Comparison of ENCODE assay signal across 1 cellular context in the genomic region with DNA sequence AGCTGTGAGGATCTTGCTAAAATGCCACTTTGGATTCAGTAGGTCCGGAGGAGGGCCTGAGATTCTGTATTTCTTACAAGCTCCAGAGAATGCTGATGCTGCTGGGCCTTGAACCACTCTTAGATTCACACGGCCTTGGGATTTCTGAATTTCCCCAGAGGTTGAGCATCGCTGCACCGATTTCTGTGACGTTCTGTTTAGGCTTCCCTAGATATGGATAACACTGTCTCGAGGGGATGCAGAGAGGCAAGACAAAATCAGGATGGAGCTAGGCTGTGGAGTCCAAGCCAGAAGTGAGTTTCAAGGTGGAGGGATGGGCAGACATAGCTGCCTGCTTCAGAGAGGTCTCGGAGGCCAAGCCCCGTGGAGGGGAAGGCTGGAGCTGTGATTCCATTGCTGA.
TF ChIP-seq lines count a peak whose summit lies in the region.

No MANE protein-coding gene starts in this region.

TF ChIP-seq in K562, 482 proteins besides CTCF, POLR2A, EP300 and RAD21:
- TF ChIP-seq TAF15 (IDR thresholded peaks at IDR 0.05; ENCODE audit: low read depth, low read length) (no peak), KAT7 (CRISPR knock-in tag; IDR thresholded peaks at IDR 0.05; ENCODE audit: borderline replicate concordance) (no peak), ZNF165 (CRISPR knock-in tag; IDR thresholded peaks at IDR 0.05; ENCODE audit: borderline replicate concordance) (no peak), CBX2 (IDR thresholded peaks at IDR 0.05; ENCODE audit: insufficient read depth, low read length, poor library complexity, severe bottlenecking) (no peak), ZBTB8A (IDR thresholded peaks at IDR 0.05; ENCODE audit: partially characterized antibody) (no peak), ZBTB7A (IDR thresholded peaks at IDR 0.05; ENCODE audit: borderline replicate concordance, control insufficient read depth, low read depth, low read length) (no peak), MCM3 (IDR thresholded peaks at IDR 0.05) (no peak), RB1 (IDR thresholded peaks at IDR 0.05; ENCODE audit: low read depth) (no peak)
- TF ChIP-seq, protein P1, sequence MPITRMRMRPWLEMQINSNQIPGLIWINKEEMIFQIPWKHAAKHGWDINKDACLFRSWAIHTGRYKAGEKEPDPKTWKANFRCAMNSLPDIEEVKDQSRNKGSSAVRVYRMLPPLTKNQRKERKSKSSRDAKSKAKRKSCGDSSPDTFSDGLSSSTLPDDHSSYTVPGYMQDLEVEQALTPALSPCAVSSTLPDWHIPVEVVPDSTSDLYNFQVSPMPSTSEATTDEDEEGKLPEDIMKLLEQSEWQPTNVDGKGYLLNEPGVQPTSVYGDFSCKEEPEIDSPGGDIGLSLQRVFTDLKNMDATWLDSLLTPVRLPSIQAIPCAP (CRISPR knock-in tag; IDR thresholded peaks at IDR 0.05; ENCODE audit: borderline replicate concordance): no peak
- TF ChIP-seq, protein P2, sequence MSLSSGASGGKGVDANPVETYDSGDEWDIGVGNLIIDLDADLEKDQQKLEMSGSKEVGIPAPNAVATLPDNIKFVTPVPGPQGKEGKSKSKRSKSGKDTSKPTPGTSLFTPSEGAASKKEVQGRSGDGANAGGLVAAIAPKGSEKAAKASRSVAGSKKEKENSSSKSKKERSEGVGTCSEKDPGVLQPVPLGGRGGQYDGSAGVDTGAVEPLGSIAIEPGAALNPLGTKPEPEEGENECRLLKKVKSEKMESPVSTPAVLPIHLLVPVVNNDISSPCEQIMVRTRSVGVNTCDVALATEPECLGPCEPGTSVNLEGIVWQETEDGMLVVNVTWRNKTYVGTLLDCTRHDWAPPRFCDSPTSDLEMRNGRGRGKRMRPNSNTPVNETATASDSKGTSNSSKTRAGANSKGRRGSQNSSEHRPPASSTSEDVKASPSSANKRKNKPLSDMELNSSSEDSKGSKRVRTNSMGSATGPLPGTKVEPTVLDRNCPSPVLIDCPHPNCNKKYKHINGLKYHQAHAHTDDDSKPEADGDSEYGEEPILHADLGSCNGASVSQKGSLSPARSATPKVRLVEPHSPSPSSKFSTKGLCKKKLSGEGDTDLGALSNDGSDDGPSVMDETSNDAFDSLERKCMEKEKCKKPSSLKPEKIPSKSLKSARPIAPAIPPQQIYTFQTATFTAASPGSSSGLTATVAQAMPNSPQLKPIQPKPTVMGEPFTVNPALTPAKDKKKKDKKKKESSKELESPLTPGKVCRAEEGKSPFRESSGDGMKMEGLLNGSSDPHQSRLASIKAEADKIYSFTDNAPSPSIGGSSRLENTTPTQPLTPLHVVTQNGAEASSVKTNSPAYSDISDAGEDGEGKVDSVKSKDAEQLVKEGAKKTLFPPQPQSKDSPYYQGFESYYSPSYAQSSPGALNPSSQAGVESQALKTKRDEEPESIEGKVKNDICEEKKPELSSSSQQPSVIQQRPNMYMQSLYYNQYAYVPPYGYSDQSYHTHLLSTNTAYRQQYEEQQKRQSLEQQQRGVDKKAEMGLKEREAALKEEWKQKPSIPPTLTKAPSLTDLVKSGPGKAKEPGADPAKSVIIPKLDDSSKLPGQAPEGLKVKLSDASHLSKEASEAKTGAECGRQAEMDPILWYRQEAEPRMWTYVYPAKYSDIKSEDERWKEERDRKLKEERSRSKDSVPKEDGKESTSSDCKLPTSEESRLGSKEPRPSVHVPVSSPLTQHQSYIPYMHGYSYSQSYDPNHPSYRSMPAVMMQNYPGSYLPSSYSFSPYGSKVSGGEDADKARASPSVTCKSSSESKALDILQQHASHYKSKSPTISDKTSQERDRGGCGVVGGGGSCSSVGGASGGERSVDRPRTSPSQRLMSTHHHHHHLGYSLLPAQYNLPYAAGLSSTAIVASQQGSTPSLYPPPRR (CRISPR knock-in tag; IDR thresholded peaks at IDR 0.05; ENCODE audit: borderline replicate concordance): no peak
